35 cellular contexts compared by ENCODE assay signal in the genomic region with DNA sequence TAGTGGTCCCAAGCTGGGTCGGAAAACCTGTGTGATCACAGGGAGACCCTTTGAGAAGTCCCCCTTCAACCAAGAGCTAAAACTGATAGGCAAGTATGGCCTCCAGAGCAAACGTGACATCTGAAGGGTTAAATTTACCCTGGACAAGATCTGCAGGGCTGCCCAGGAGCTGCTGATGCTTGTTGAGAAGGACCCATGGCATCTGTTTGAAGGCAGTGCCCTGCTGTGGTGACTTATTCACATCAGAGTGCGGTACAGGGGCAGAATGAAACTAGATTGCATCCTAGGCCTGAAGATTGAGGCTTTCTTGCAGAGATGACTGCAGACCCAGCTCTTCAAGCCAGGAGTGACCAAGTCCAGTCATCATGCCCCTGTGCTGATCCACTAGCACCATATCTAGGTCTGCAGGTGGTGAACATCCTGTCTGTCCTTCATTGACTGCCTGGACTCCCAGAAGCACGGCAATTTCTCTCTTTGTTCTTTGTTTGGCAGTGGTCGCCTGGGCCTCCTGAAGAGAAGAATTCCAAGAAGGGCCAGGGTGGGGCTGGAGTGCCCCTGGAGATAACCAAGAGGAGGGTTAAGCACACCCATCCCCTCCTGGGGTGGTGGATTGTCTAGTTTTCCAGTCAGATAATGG.
"Had no signal": no experiment of that assay in that cellular context is flagged by ENCODE, and none has a peak within 500 bp of the region (broad histone marks: within the 10 kb centered on the region; RNA-seq: fewer than 3 reads in every experiment).

No MANE protein-coding gene starts in this region.

- H3K4me1 ChIP-seq: adrenal gland, breast epithelium, SJCRH30 had no signal

- H3K4me1 Mint-ChIP-seq: activated CD4-positive, alpha-beta T cell treated with anti-CD3 and anti-CD28 coated beads for 36 hours; activated CD4-positive, alpha-beta T cell treated with anti-CD3 and anti-CD28 coated beads, Interleukin-2, amount 10 ng/mL, durations not matched to agents 7 days and 5 days; WTC11 had no signal

- H3K36me3 Mint-ChIP-seq: activated naive CD4-positive, alpha-beta T cell treated with anti-CD3 and anti-CD28 coated beads, Interleukin-2, amount 50 U/mL, for 72 hours; WTC11 had no signal

- H3K27ac ChIP-seq: adrenal gland, body of pancreas, breast epithelium, coronary artery, SJCRH30, SK-N-MC had no signal

- H3K9me3 Mint-ChIP-seq: activated CD4-positive, alpha-beta T cell treated with anti-CD3 and anti-CD28 coated beads, Interleukin-2, amount 10 ng/mL, durations not matched to agents 7 days and 5 days; activated naive CD4-positive, alpha-beta T cell treated with anti-CD3 and anti-CD28 coated beads for 36 hours; activated naive CD4-positive, alpha-beta T cell treated with anti-CD3 and anti-CD28 coated beads, Interleukin-2, amount 50 U/mL, for 72 hours; activated T-cell treated with anti-CD3 and anti-CD28 coated beads, Interleukin-2, amount 50 U/mL, for 4 hours; activated T-helper 1 cell treated with anti-CD3 and anti-CD28 coated beads, Interleukin-12 subunit alpha, Interleukin-12 subunit beta, Interleukin-2, Interleukin-4 antibody, amounts not matched to agents 30 ng/mL and 10 ng/mL and 1 ng/mL, durations not matched to agents 14 hours and 24 hours and 36 hours; T-helper 1 cell treated with Interleukin-12 subunit alpha and Interleukin-12 subunit beta and Interleukin-4 antibody, amounts not matched to agents 30 μg/mL and 1 μg/mL, for 36 hours; T-helper 2 cell treated with Interferon-gamma antibody and Interleukin-4, amounts not matched to agents 5 μg/mL and 100 μg/mL, for 36 hours had no signal

- ATAC-seq: activated CD4-positive, alpha-beta T cell treated with anti-CD3 and anti-CD28 coated beads for 36 hours; activated CD4-positive, CD25-positive, alpha-beta regulatory T cell treated with anti-CD3 and anti-CD28 coated beads, Interleukin-2, amount 50 U/mL, for 24 hours; activated naive CD4-positive, alpha-beta T cell treated with anti-CD3 and anti-CD28 coated beads, Interleukin-2, amount 50 U/mL, for 72 hours; activated T-cell treated with anti-CD3 and anti-CD28 coated beads, Interleukin-2, amount 50 U/mL, for 4 hours; body of pancreas; WTC11 had no signal

- H3K27me3 ChIP-seq: adrenal gland, body of pancreas, breast epithelium, MG63, SJCRH30 had no signal

- H3K27ac Mint-ChIP-seq: activated CD4-positive, alpha-beta T cell treated with anti-CD3 and anti-CD28 coated beads for 36 hours; activated CD4-positive, alpha-beta T cell treated with anti-CD3 and anti-CD28 coated beads, Interleukin-2, amount 10 ng/mL, durations not matched to agents 7 days and 5 days; activated naive CD4-positive, alpha-beta T cell treated with anti-CD3 and anti-CD28 coated beads for 36 hours; activated naive CD4-positive, alpha-beta T cell treated with anti-CD3 and anti-CD28 coated beads, Interleukin-2, amount 50 U/mL, for 72 hours; activated T-helper 1 cell treated with anti-CD3 and anti-CD28 coated beads, Interleukin-12 subunit alpha, Interleukin-12 subunit beta, Interleukin-2, Interleukin-4 antibody, amounts not matched to agents 30 ng/mL and 10 ng/mL and 1 ng/mL, durations not matched to agents 14 hours and 24 hours and 36 hours; T-helper 1 cell treated with Interleukin-12 subunit alpha and Interleukin-12 subunit beta and Interleukin-4 antibody, amounts not matched to agents 30 μg/mL and 1 μg/mL, for 36 hours; T-helper 2 cell treated with Interferon-gamma antibody and Interleukin-4, amounts not matched to agents 5 μg/mL and 100 μg/mL, for 36 hours; WTC11 had no signal

- H3K9me3 ChIP-seq: adrenal gland, body of pancreas, breast epithelium, MG63 had no signal

- H3K4me3 ChIP-seq: adrenal gland, body of pancreas, breast epithelium, coronary artery, MG63, SJCRH30, SK-N-MC had no signal

- FAIRE-seq: astrocyte had no signal

- H3K4me3 Mint-ChIP-seq: activated CD4-positive, alpha-beta T cell treated with anti-CD3 and anti-CD28 coated beads for 36 hours; activated CD4-positive, alpha-beta T cell treated with anti-CD3 and anti-CD28 coated beads, Interleukin-2, amount 10 ng/mL, durations not matched to agents 7 days and 5 days; activated naive CD4-positive, alpha-beta T cell treated with anti-CD3 and anti-CD28 coated beads for 36 hours; activated T-cell treated with anti-CD3 and anti-CD28 coated beads, Interleukin-2, amount 50 U/mL, for 4 hours; activated T-helper 1 cell treated with anti-CD3 and anti-CD28 coated beads, Interleukin-12 subunit alpha, Interleukin-12 subunit beta, Interleukin-2, Interleukin-4 antibody, amounts not matched to agents 30 ng/mL and 10 ng/mL and 1 ng/mL, durations not matched to agents 14 hours and 24 hours and 36 hours; T-helper 1 cell treated with Interleukin-12 subunit alpha and Interleukin-12 subunit beta and Interleukin-4 antibody, amounts not matched to agents 30 μg/mL and 1 μg/mL, for 36 hours; T-helper 2 cell treated with Interferon-gamma antibody and Interleukin-4, amounts not matched to agents 5 μg/mL and 100 μg/mL, for 36 hours; WTC11 had no signal

- H3K27me3 Mint-ChIP-seq: activated CD4-positive, alpha-beta T cell treated with anti-CD3 and anti-CD28 coated beads for 36 hours; activated CD4-positive, alpha-beta T cell treated with anti-CD3 and anti-CD28 coated beads, Interleukin-2, amount 10 ng/mL, durations not matched to agents 7 days and 5 days had no signal

- H3K36me3 ChIP-seq: adrenal gland, breast epithelium, MG63, SJCRH30 had no signal

- DNase-seq: activated CD4-positive, alpha-beta T cell treated with anti-CD3 and anti-CD28 coated beads for 36 hours; activated CD4-positive, alpha-beta T cell treated with anti-CD3 and anti-CD28 coated beads, Interleukin-2, amount 10 ng/mL, durations not matched to agents 7 days and 5 days; activated CD4-positive, alpha-beta T cell treated with anti-CD3 and anti-CD28 coated beads, Interleukin-2, amount 50 U/mL, for 48 hours; activated CD8-positive, alpha-beta memory T cell treated with anti-CD3 and anti-CD28 coated beads, Interleukin-2, amount 50 U/mL, for 4 hours; activated gamma-delta T cell treated with Interleukin-2 at 50 U/mL for 16 hours; activated naive CD4-positive, alpha-beta T cell treated with anti-CD3 and anti-CD28 coated beads for 36 hours; activated T-cell treated with anti-CD3 and anti-CD28 coated beads for 4 hours; activated T-cell treated with anti-CD3 and anti-CD28 coated beads, Interleukin-2, amount 50 U/mL, for 4 hours; adrenal gland; body of pancreas; Kasumi-1; MG63; NCI-H1048; NCI-H1105 treated with DMSO at 0.1 percent for 48 hours; NCI-H1436; NCI-H187; NCI-H2029 treated with DMSO at 0.1 percent for 48 hours; NCI-H2107; NCI-H2171; NCI-H510A; NCI-H526; NCI-H748 treated with DMSO at 0.1 percent for 48 hours; NK-92 treated with Interleukin-12 subunit alpha and Interleukin-12 subunit beta, amount 100 ng/mL, for 24 hours; Right ventricle myocardium superior; SJCRH30 had no signal
